18 cellular contexts compared by ENCODE assay signal in genomic region chr9:7841831-7842230, GRCh38. TPM values are rescaled to one million over a fixed set of nuclear protein-coding genes. Genes with fewer than 3 reads are reported as not detected.
DNase-seq lines count a peak whose midpoint lies in the region; ATAC-seq and TF ChIP-seq lines count a peak whose summit lies in the region.
"Had no signal": no experiment of that assay in that cellular context is flagged by ENCODE, and none has a peak within 500 bp of the region (broad histone marks: within the 10 kb centered on the region; RNA-seq: fewer than 3 reads in every experiment).

No MANE protein-coding gene starts in this region.

- no peaks in the 10 kb centered on the region for H3K79me2 ChIP-seq in GM23338 (replicated peaks; ENCODE audit: insufficient read depth)

- no peak overlapping the region for H3K4me3 Mint-ChIP-seq in GM23338
- H3K4me3 Mint-ChIP-seq: B cell; CD4-positive, alpha-beta T cell; CD8-positive, alpha-beta T cell had no signal

- no peaks in the 10 kb centered on the region for H3K9me3 Mint-ChIP-seq in GM23338
- H3K9me3 Mint-ChIP-seq: CD4-positive, alpha-beta T cell; CD8-positive, alpha-beta T cell had no signal

- no peaks in the 10 kb centered on the region for H3K27me3 Mint-ChIP-seq in GM23338 (ENCODE audit: insufficient read depth, low read depth, poor library complexity)
- H3K27me3 Mint-ChIP-seq: B cell; CD4-positive, alpha-beta T cell had no signal

- no peaks in the 10 kb centered on the region for H4K20me1 ChIP-seq in GM23338 (replicated peaks; ENCODE audit: insufficient read depth)
- H4K20me1 ChIP-seq: BLaER1 treated with 17β-estradiol and CSF1 and Interleukin-3, amounts not matched to agents 10 nM and 100 nM had no signal

- no peaks in the 10 kb centered on the region for H3K36me3 Mint-ChIP-seq in GM23338 (ENCODE audit: low read depth)
- H3K36me3 Mint-ChIP-seq: CD8-positive, alpha-beta T cell had no signal

- DNase-seq in NCI-H1092 treated with DMSO at 0.1 percent for 48 hours (lab: John Stamatoyannopoulos, UW) (peak; percentile 4), NCI-H1092 (lab: John Stamatoyannopoulos, UW) (no peak), cerebellar cortex (ENCODE audit: low spot score) (peak; percentile 87), fibroblast of the aortic adventitia (ENCODE audit: low read depth) (peak; percentile 1), GM23338 (ENCODE audit: low spot score) (no peak), SKM-1 treated with dmso at 0.1 percent for 144 hours (lab: John Stamatoyannopoulos, UW; ENCODE audit: unreplicated experiment) (no peak)
- DNase-seq: AML-193; CD4-positive, alpha-beta T cell; CD8-positive, alpha-beta T cell; COR-L47; DMS79 treated with DMSO at 0.1 percent for 48 hours; GDM1 had no signal

- H3K4me2 ChIP-seq in GM23338: no peak overlapping the region
- H3K4me2 ChIP-seq: A549; BLaER1 treated with 17β-estradiol and CSF1 and Interleukin-3, amounts not matched to agents 10 nM and 100 nM had no signal

- no peaks in the 10 kb centered on the region for H3K9me2 ChIP-seq in GM23338 (ENCODE audit: insufficient read depth)

- no peaks in the 10 kb centered on the region for H3K27me3 ChIP-seq in GM23338 (ENCODE audit: insufficient read depth)
- H3K27me3 ChIP-seq: BLaER1 treated with 17β-estradiol and CSF1 and Interleukin-3, amounts not matched to agents 10 nM and 100 nM had no signal

- H3K36me3 ChIP-seq in GM23338 (ENCODE audit: insufficient read depth): no peaks in the 10 kb centered on the region
- H3K36me3 ChIP-seq: BLaER1 treated with 17β-estradiol and CSF1 and Interleukin-3, amounts not matched to agents 10 nM and 100 nM had no signal

- H2AFZ ChIP-seq in GM23338: no peak overlapping the region

- TF ChIP-seq CTCF in fibroblast of the aortic adventitia (IDR thresholded peaks at IDR 0.05; ENCODE audit: insufficient read depth, low read length) (no peak), GM23338 (conservative IDR thresholded peaks at IDR 0.05; ENCODE audit: low read depth in 2 of 2) (no peak)

- H3K27ac Mint-ChIP-seq in GM23338: no peak overlapping the region
- H3K27ac Mint-ChIP-seq: B cell; CD4-positive, alpha-beta T cell; CD8-positive, alpha-beta T cell had no signal

- no peak for ATAC-seq in GM23338
- ATAC-seq: A549; CD8-positive, alpha-beta T cell; GM12878 had no signal

- H3K27ac ChIP-seq in GM23338 (ENCODE audit: low read depth): no peak overlapping the region
- H3K27ac ChIP-seq: 22Rv1; A549; BLaER1 treated with 17β-estradiol and CSF1 and Interleukin-3, amounts not matched to agents 10 nM and 100 nM; C4-2B had no signal

- no peaks in the 10 kb centered on the region; the same call in 1 of the 2 replicates for H3K4me1 ChIP-seq in GM23338 (ENCODE audit: insufficient read depth)
- H3K4me1 ChIP-seq: A549; BLaER1 treated with 17β-estradiol and CSF1 and Interleukin-3, amounts not matched to agents 10 nM and 100 nM had no signal

- H3F3A ChIP-seq in GM23338 (replicated peaks; ENCODE audit: low read depth): no peaks in the 10 kb centered on the region

- no peaks in the 10 kb centered on the region; the same call in 2 of the 3 replicates for H3K4me1 Mint-ChIP-seq in GM23338

- no peak overlapping the region for H3K4me3 ChIP-seq in fibroblast of the aortic adventitia (ENCODE audit: low read depth, low read length)
- H3K4me3 ChIP-seq in GM23338: no peak overlapping the region
- H3K4me3 ChIP-seq: A549; BLaER1 treated with 17β-estradiol and CSF1 and Interleukin-3, amounts not matched to agents 10 nM and 100 nM; GM12878 had no signal

TF ChIP-seq in GM23338, 12 proteins besides CTCF, POLR2A, EP300 and RAD21:
- TF ChIP-seq ETS1 (IDR thresholded peaks at IDR 0.05): no peak
- TF ChIP-seq ZNF331 (CRISPR knock-in tag; IDR thresholded peaks at IDR 0.05; ENCODE audit: low read depth): no peak
- no peak for TF ChIP-seq ZNF462 (CRISPR knock-in tag; IDR thresholded peaks at IDR 0.05)
- TF ChIP-seq EZH2phosphoT487 (IDR thresholded peaks at IDR 0.05; ENCODE audit: unreplicated experiment): no peak

RNA-seq across cellular contexts. Expression of gene DMAC1, which starts 42.3 kb away (rescaled TPM):
- 10.1 and 10.6 TPM in 2 replicates for total RNA-seq in fibroblast of the aortic adventitia (ENCODE audit: low replicate concordance)
- 24.6 and 26.3 TPM in 2 replicates for total RNA-seq in GM23338 (2014; rRNA removed; shearing (Covaris generic))
- 116 and 125 TPM in 2 replicates for polyA plus RNA-seq in GM23338 (2016; fragmentation: Nextera tagmentation; extraction: Ambion mirVana)

Comparison
In these comparisons a context has a peak if more than half of its experiments do, and no peak if none do; other contexts are left out.
1. DNase-seq: peak in NCI-H1092 treated with DMSO at 0.1 percent for 48 hours (single experiment), cerebellar cortex (single experiment) and fibroblast of the aortic adventitia (single experiment); none in NCI-H1092 (single experiment), GM23338 (single experiment) and SKM-1 treated with dmso at 0.1 percent for 144 hours (single experiment).